In genomic region chr9:126155756-126156664, GRCh38 we compare ENCODE assay signal across 27 cellular contexts.
DNase-seq lines count a peak whose midpoint lies in the region; ATAC-seq and TF ChIP-seq lines count a peak whose summit lies in the region.
"Had no signal": no experiment of that assay in that cellular context is flagged by ENCODE, and none has a peak within 500 bp of the region (broad histone marks: within the 10 kb centered on the region; RNA-seq: fewer than 3 reads in every experiment).

No MANE protein-coding gene starts in this region.

- 85 to 93% (median 88%) methylated on average over 17 to 19 of the region's 19 CpGs for WGBS in spleen, 5 donors

- intact Hi-C loops in spleen (cut with DNase I; ENCODE audit: low total_unique reads) (no loop called here), Calu3 (cut with micrococcal nuclease; ENCODE audit: unreplicated experiment) (no loop called here)
- intact Hi-C loops in naive thymus-derived CD4-positive, alpha-beta T cell (cut with micrococcal nuclease): no loop called here

- no peaks in the 10 kb centered on the region for H3K9me3 ChIP-seq in spleen
- no peaks in the 10 kb centered on the region for H3K9me3 ChIP-seq in naive thymus-derived CD4-positive, alpha-beta T cell (ENCODE audit: control insufficient read depth in 2 of 3, low read length in 3 of 3)
- H3K9me3 ChIP-seq: adrenal gland, body of pancreas, esophagus squamous epithelium, heart right ventricle, mucosa of descending colon had no signal

- POLR2A ChIA-PET in HEK293T (lab: Yijun Ruan, JAX): no interaction called here
- POLR2A ChIA-PET in naive thymus-derived CD4-positive, alpha-beta T cell (lab: Charles Lee): no interaction called here

- peaks cover 0 to 2% (median 0%) of the 10 kb centered on the region in 7 donors for H3K4me1 Mint-ChIP-seq in naive thymus-derived CD4-positive, alpha-beta T cell
- H3K4me1 Mint-ChIP-seq in Calu3 (ENCODE audit: low read depth, unreplicated experiment): peaks cover 9% of the 10 kb centered on the region
- H3K4me1 Mint-ChIP-seq: activated naive CD4-positive, alpha-beta T cell treated with anti-CD3 and anti-CD28 coated beads, Interleukin-2, amount 10 ng/mL, durations not matched to agents 7 days and 5 days had no signal

- CTCF ChIA-PET in HEK293T (lab: Yijun Ruan, JAX): no interaction called here
- CTCF ChIA-PET in naive thymus-derived CD4-positive, alpha-beta T cell (lab: Charles Lee): no interaction called here
- CTCF ChIA-PET in Calu3 (lab: Charles Lee): no interaction called here

- H3K4me3 Mint-ChIP-seq in naive thymus-derived CD4-positive, alpha-beta T cell: no peak overlapping the region
- no peak overlapping the region for H3K4me3 Mint-ChIP-seq in Calu3 (ENCODE audit: low read depth, unreplicated experiment)
- H3K4me3 Mint-ChIP-seq: activated naive CD4-positive, alpha-beta T cell treated with anti-CD3 and anti-CD28 coated beads, Interleukin-2, amount 10 ng/mL, durations not matched to agents 7 days and 5 days; activated T-helper 1 cell treated with anti-CD3 and anti-CD28 coated beads, Interleukin-12 subunit alpha, Interleukin-12 subunit beta, Interleukin-2, Interleukin-4 antibody, amounts not matched to agents 30 ng/mL and 10 ng/mL and 1 ng/mL, durations not matched to agents 14 hours and 24 hours and 36 hours; CD4-positive, alpha-beta T cell; natural killer cell treated with Interleukin-12 subunit alpha and Interleukin-12 subunit beta and Interleukin-15 and Interleukin-18, amount 100 ng/mL, for 72 hours had no signal

- no TSS peak for BruUV-seq in Calu3 (replicated peaks; lab: Mats Ljungman, UMichigan)

- no peaks in the 10 kb centered on the region for H3K36me3 ChIP-seq in spleen
- H3K36me3 ChIP-seq in naive thymus-derived CD4-positive, alpha-beta T cell (ENCODE audit: control insufficient read depth in 2 of 3, insufficient read depth in 3 of 3, low read length in 3 of 3): no peaks in the 10 kb centered on the region
- H3K36me3 ChIP-seq: adrenal gland, esophagus squamous epithelium, heart right ventricle had no signal

- in situ Hi-C loops in KBM-7 (cut with MboI; ENCODE audit: low pct_unique_long_range_greater_than_20kb, low sequenced_read_pairs): no loop called here

- H3K27ac ChIP-seq in spleen: no peak overlapping the region
- H3K27ac ChIP-seq in naive thymus-derived CD4-positive, alpha-beta T cell (ENCODE audit: low read depth, low read length): no peak overlapping the region
- H3K27ac ChIP-seq: adrenal gland, body of pancreas, dorsolateral prefrontal cortex, esophagus squamous epithelium, heart right ventricle had no signal

- peaks cover 0 to 2% (median 0%) of the 10 kb centered on the region in 11 donors for H3K9me3 Mint-ChIP-seq in naive thymus-derived CD4-positive, alpha-beta T cell
- H3K9me3 Mint-ChIP-seq in Calu3 (ENCODE audit: low read depth, unreplicated experiment): no peaks in the 10 kb centered on the region
- H3K9me3 Mint-ChIP-seq: activated naive CD4-positive, alpha-beta T cell treated with anti-CD3 and anti-CD28 coated beads, Interleukin-2, amount 10 ng/mL, durations not matched to agents 7 days and 5 days; activated T-helper 1 cell treated with anti-CD3 and anti-CD28 coated beads, Interleukin-12 subunit alpha, Interleukin-12 subunit beta, Interleukin-2, Interleukin-4 antibody, amounts not matched to agents 30 ng/mL and 10 ng/mL and 1 ng/mL, durations not matched to agents 14 hours and 24 hours and 36 hours; CD4-positive, alpha-beta T cell; natural killer cell treated with Interleukin-12 subunit alpha and Interleukin-12 subunit beta and Interleukin-15 and Interleukin-18, amount 100 ng/mL, for 72 hours had no signal

- no peak for ATAC-seq in naive thymus-derived CD4-positive, alpha-beta T cell
- ATAC-seq: body of pancreas; HCT116; heart right ventricle; mucosa of descending colon; natural killer cell treated with Interleukin-12 subunit alpha and Interleukin-12 subunit beta and Interleukin-15 and Interleukin-18, amount 100 ng/mL, for 72 hours had no signal

- H3K27ac Mint-ChIP-seq in naive thymus-derived CD4-positive, alpha-beta T cell: no peak overlapping the region
- H3K27ac Mint-ChIP-seq in Calu3 (ENCODE audit: unreplicated experiment): no peak overlapping the region
- H3K27ac Mint-ChIP-seq: activated naive CD4-positive, alpha-beta T cell treated with anti-CD3 and anti-CD28 coated beads, Interleukin-2, amount 10 ng/mL, durations not matched to agents 7 days and 5 days; activated T-helper 1 cell treated with anti-CD3 and anti-CD28 coated beads, Interleukin-12 subunit alpha, Interleukin-12 subunit beta, Interleukin-2, Interleukin-4 antibody, amounts not matched to agents 30 ng/mL and 10 ng/mL and 1 ng/mL, durations not matched to agents 14 hours and 24 hours and 36 hours; CD4-positive, alpha-beta T cell; natural killer cell treated with Interleukin-12 subunit alpha and Interleukin-12 subunit beta and Interleukin-15 and Interleukin-18, amount 100 ng/mL, for 72 hours had no signal

- DNase-seq in activated CD4-positive, CD25-positive, alpha-beta regulatory T cell treated with anti-CD3 and anti-CD28 coated beads, Interleukin-2, amount 50 U/mL, for 72 hours: peak; percentile 17
- no peak for DNase-seq in activated CD4-positive, CD25-positive, alpha-beta regulatory T cell (lab: John Stamatoyannopoulos, UW)
- DNase-seq in HEK293T (ENCODE audit: extremely low spot score): peak; percentile 2
- DNase-seq in iPS-NIHi7 (ENCODE audit: extremely low spot score): peak; percentile 3
- DNase-seq in spleen: peak; percentile 41
- DNase-seq in KBM-7: no peak
- no peak for DNase-seq in naive thymus-derived CD4-positive, alpha-beta T cell
- DNase-seq in Calu3: no peak
- DNase-seq: 8988T; activated CD4-positive, alpha-beta T cell treated with anti-CD3 and anti-CD28 coated beads for 4 hours; activated naive CD4-positive, alpha-beta T cell treated with anti-CD3 and anti-CD28 coated beads, Interleukin-2, amount 10 ng/mL, durations not matched to agents 7 days and 5 days; body of pancreas; CD4-positive, alpha-beta T cell; dorsolateral prefrontal cortex; esophagus squamous epithelium; foreskin melanocyte; heart right ventricle; mucosa of descending colon; NCI-H146; NCI-H510A; SIG-M5; stimulated activated naive CD4-positive, alpha-beta T cell treated with Interleukin-2 at 50 U/mL for 16 hours had no signal

- TF ChIP-seq CTCF in spleen (IDR thresholded peaks at IDR 0.05 in 8 of 11, conservative IDR thresholded peaks at IDR 0.05 in 3 of 11): no peak
- TF ChIP-seq CTCF in Calu3 (IDR thresholded peaks at IDR 0.05; ENCODE audit: unreplicated experiment): no peak

- no peak overlapping the region for H3K4me3 ChIP-seq in spleen
- H3K4me3 ChIP-seq in naive thymus-derived CD4-positive, alpha-beta T cell (ENCODE audit: low read length): no peak overlapping the region
- H3K4me3 ChIP-seq: adrenal gland, body of pancreas, dorsolateral prefrontal cortex, esophagus squamous epithelium, heart right ventricle, lung, mucosa of descending colon had no signal

- H3K4me1 ChIP-seq in spleen: peaks cover 0 to 10% (median 0%) of the 10 kb centered on the region in 6 donors
- no peaks in the 10 kb centered on the region for H3K4me1 ChIP-seq in naive thymus-derived CD4-positive, alpha-beta T cell (ENCODE audit: control insufficient read depth in 2 of 2, insufficient read depth in 2 of 2, low read length in 2 of 2)
- H3K4me1 ChIP-seq: adrenal gland, esophagus squamous epithelium, heart right ventricle had no signal

- no peak for TF ChIP-seq POLR2A in spleen (IDR thresholded peaks at IDR 0.05)

- peaks cover 0 to 25% (median 0%) of the 10 kb centered on the region in 7 donors for H3K27me3 ChIP-seq in spleen (replicated peaks in 1 of 7)
- no peaks in the 10 kb centered on the region for H3K27me3 ChIP-seq in naive thymus-derived CD4-positive, alpha-beta T cell (ENCODE audit: control insufficient read depth in 2 of 2, insufficient read depth in 2 of 2, low read length in 2 of 2)
- H3K27me3 ChIP-seq: body of pancreas had no signal

- H3K27me3 Mint-ChIP-seq in naive thymus-derived CD4-positive, alpha-beta T cell: peaks cover 0 to 36% (median 10%) of the 10 kb centered on the region in 5 donors
- peaks cover 66% of the 10 kb centered on the region for H3K27me3 Mint-ChIP-seq in Calu3 (ENCODE audit: unreplicated experiment)

- no peaks in the 10 kb centered on the region for H3K36me3 Mint-ChIP-seq in naive thymus-derived CD4-positive, alpha-beta T cell
- H3K36me3 Mint-ChIP-seq in Calu3 (ENCODE audit: insufficient read depth, unreplicated experiment): no peaks in the 10 kb centered on the region
- H3K36me3 Mint-ChIP-seq: activated naive CD4-positive, alpha-beta T cell treated with anti-CD3 and anti-CD28 coated beads, Interleukin-2, amount 10 ng/mL, durations not matched to agents 7 days and 5 days; natural killer cell treated with Interleukin-12 subunit alpha and Interleukin-12 subunit beta and Interleukin-15 and Interleukin-18, amount 100 ng/mL, for 72 hours had no signal

TF ChIP-seq in HEK293T, 16 proteins besides CTCF, POLR2A, EP300 and RAD21:
- no peak for TF ChIP-seq FOXA1 (IDR thresholded peaks at IDR 0.05)
- peak; percentile 33; the same call in 1 of the 2 replicates for TF ChIP-seq PKNOX1 (IDR thresholded peaks at IDR 0.05)

Comparison
In these comparisons a context has a peak if more than half of its experiments do, and no peak if none do; other contexts are left out.
1. DNase-seq: peak in activated CD4-positive, CD25-positive, alpha-beta regulatory T cell treated with anti-CD3 and anti-CD28 coated beads, Interleukin-2, amount 50 U/mL, for 72 hours (single experiment), HEK293T (single experiment), iPS-NIHi7 (single experiment) and spleen (single experiment); none in activated CD4-positive, CD25-positive, alpha-beta regulatory T cell (0 of 4), KBM-7 (single experiment), naive thymus-derived CD4-positive, alpha-beta T cell (0 of 9) and Calu3 (single experiment).